In genomic region chrX:63350979-63351616, GRCh38 we compare ENCODE assay signal across 8 cellular contexts. TPM values are rescaled to one million over a fixed set of nuclear protein-coding genes. Genes with fewer than 3 reads are reported as not detected.
DNase-seq lines count a peak whose midpoint lies in the region; ATAC-seq and TF ChIP-seq lines count a peak whose summit lies in the region.

SPIN4 (minus strand) TSS chrX:63351332; CDS start chrX:63350819, 513 bp downstream.

- peaks cover 4% of the 10 kb centered on the region for H3K9me3 Mint-ChIP-seq in chondrocyte (ENCODE audit: low read depth)

- TF ChIP-seq CTCF in AG09309 (IDR thresholded peaks at IDR 0.05; ENCODE audit: control insufficient read depth, insufficient read depth, low read depth, low read length, missing control alignments) (no peak), chondrocyte (IDR thresholded peaks at IDR 0.05) (no peak), kidney epithelial cell (IDR thresholded peaks at IDR 0.05; ENCODE audit: insufficient read depth, low read length, poor library complexity, severe bottlenecking) (no peak)

- no peaks in the 10 kb centered on the region for H3K27me3 ChIP-seq in kidney epithelial cell (ENCODE audit: control insufficient read depth, insufficient read depth, low read length)

- no peaks in the 10 kb centered on the region for H3K36me3 Mint-ChIP-seq in chondrocyte (ENCODE audit: low read depth)

- no peaks in the 10 kb centered on the region for H3K36me3 ChIP-seq in kidney epithelial cell (ENCODE audit: control insufficient read depth, insufficient read depth, low read length)

- H3K27me3 Mint-ChIP-seq in chondrocyte (ENCODE audit: low read depth) = no peaks in the 10 kb centered on the region

- H3K4me3 ChIP-seq in AG09309 (ENCODE audit: control insufficient read depth, low read depth, low read length) (peak within 1 kb of the TSS; percentile 61), kidney epithelial cell (ENCODE audit: low read depth, low read length) (peak within 1 kb of the TSS; percentile 59)

- ATAC-seq in GM18909 (IDR thresholded peaks at IDR 0.05; ENCODE audit: poor library complexity, unreplicated experiment) (peak; percentile 95), HG03159 (IDR thresholded peaks at IDR 0.05; ENCODE audit: unreplicated experiment) (peak; percentile 93)
- peak; percentile 84 to 91 for ATAC-seq in activated CD4-positive, CD25-positive, alpha-beta regulatory T cell treated with anti-CD3 and anti-CD28 coated beads, Interleukin-2, amount 50 U/mL, for 24 hours

- DNase-seq in AG09309 (ENCODE audit: low read depth) = peak; percentile 27
- peak; percentile 93 for DNase-seq in NCI-H345 (lab: John Stamatoyannopoulos, UW)
- no peak for DNase-seq in chondrocyte (ENCODE audit: low spot score)
- DNase-seq in kidney epithelial cell (ENCODE audit: low read depth) = peak; percentile 42
- DNase-seq in stimulated activated CD4-positive, alpha-beta T cell treated with anti-CD3 and anti-CD28 coated beads, Interleukin-15, amount 100 ng/mL, for 24 hours = peak; percentile 82

- peak within 1 kb of the TSS; percentile 86 for H3K27ac Mint-ChIP-seq in chondrocyte (ENCODE audit: unreplicated experiment)

- peak within 1 kb of the TSS; percentile 83 for H3K4me3 Mint-ChIP-seq in chondrocyte (ENCODE audit: unreplicated experiment)

- H3K4me1 Mint-ChIP-seq in chondrocyte (ENCODE audit: low read depth) = peaks cover 15% of the 10 kb centered on the region

RNA-seq across cellular contexts. Expression of gene SPIN4, which starts in this region (rescaled TPM):
- 3.4 to 7.0 TPM (median 3.8 TPM) in 3 replicates for total RNA-seq in chondrocyte
- 1.8 and 2.7 TPM in 2 replicates for total RNA-seq in kidney epithelial cell
